ENCODE assay signal across 8 cellular contexts in the genomic region with DNA sequence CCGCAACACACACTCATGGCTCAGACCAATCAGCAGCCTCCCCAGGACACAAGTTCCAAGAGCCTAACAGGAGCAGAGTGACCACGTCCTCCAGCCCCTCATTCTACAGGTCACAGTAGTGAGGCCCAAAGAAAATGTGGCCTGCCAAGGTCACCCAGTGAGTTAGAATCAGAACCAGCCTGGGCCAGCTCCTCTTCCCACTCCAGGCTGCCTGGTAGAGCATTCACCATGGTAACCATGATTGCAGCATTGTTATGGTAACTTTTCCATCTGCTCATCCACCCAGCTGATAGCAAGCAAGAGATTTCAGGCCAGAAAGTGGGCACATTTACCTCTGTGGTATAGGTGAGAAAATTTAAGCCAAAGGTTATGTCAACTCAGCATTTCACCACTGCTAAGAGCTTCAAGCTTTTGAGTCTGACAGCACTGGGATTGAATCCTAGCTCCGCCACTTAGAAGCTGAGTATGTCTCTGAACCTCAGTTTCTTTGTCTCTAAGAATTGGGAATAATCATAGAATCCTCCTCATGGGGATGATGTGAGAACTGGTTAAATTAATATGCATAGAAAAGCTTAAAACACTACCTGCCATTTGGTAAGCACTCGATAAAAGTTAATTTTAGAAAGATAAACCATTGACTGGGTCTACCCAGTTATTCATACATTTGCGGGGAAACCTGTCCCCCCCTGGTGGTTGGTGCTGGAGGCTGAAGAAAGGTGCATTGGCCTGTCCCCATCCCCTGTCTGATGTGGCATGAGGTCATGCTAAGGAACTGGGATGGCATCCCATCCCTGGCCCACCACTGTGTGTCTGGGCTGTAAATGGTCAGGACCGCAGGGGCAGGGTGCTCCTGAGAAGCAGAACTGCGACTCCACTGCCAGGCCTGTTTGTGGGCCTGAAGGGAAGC.
DNase-seq lines count a peak whose midpoint lies in the region; ATAC-seq and TF ChIP-seq lines count a peak whose summit lies in the region.

No MANE protein-coding gene starts in this region.

- CTCF ChIA-PET in AG04450 (lab: Charles Lee), result no interaction called here

- TF ChIP-seq CTCF in AG04450 (IDR thresholded peaks at IDR 0.05; ENCODE audit: low read depth, low read length) (peak; percentile 44), fibroblast of pulmonary artery (IDR thresholded peaks at IDR 0.05; ENCODE audit: low read length, missing control alignments) (peak; percentile 49)

- H3K27me3 ChIP-seq in AG04450 (ENCODE audit: control insufficient read depth, insufficient read depth, low read length), result no peaks in the 10 kb centered on the region

- POLR2A ChIA-PET in AG04450 (lab: Yijun Ruan, JAX), result no interaction called here

- DNase-seq in AG04450 (ENCODE audit: low read depth, low spot score), result no peak
- DNase-seq in GM19240 (ENCODE audit: insufficient read length, low spot score), result peak; percentile 39
- peak; percentile 38 for DNase-seq in SW480 (ENCODE audit: low spot score)
- DNase-seq in fibroblast of pulmonary artery (ENCODE audit: low read depth), result peak; percentile 24
- peak; percentile 10 for DNase-seq in stimulated activated CD4-positive, alpha-beta T cell treated with anti-CD3 and anti-CD28 coated beads, Interleukin-4, amount 100 ng/mL, for 1 hour
- no peak for DNase-seq in NCI-H2196 (lab: John Stamatoyannopoulos, UW; ENCODE audit: unreplicated experiment)

- ATAC-seq in HG03354 (IDR thresholded peaks at IDR 0.05; ENCODE audit: poor library complexity, severe bottlenecking, unreplicated experiment) (no peak), HG02885 (IDR thresholded peaks at IDR 0.05; ENCODE audit: poor library complexity, unreplicated experiment) (no peak)

- no peaks in the 10 kb centered on the region; the same call in 1 of the 2 replicates for H3K9me3 ChIP-seq in AG04450 (ENCODE audit: control insufficient read depth, insufficient read depth, low read length)

- H3K27ac ChIP-seq in AG04450 (ENCODE audit: low read depth, low read length), result no peak overlapping the region

- H3K4me3 ChIP-seq in AG04450 (ENCODE audit: low read depth, low read length) (no peak overlapping the region), fibroblast of pulmonary artery (replicated peaks; ENCODE audit: low read depth, low read length) (no peak overlapping the region)

Comparison
In these comparisons a context has a peak if more than half of its experiments do, and no peak if none do; other contexts are left out.
1. DNase-seq: peak in GM19240 (single experiment), SW480 (single experiment), fibroblast of pulmonary artery (single experiment) and stimulated activated CD4-positive, alpha-beta T cell treated with anti-CD3 and anti-CD28 coated beads, Interleukin-4, amount 100 ng/mL, for 1 hour (single experiment); none in AG04450 (single experiment) and NCI-H2196 (single experiment).